In genomic region chr1:7770620-7770938, GRCh38 we compare ENCODE assay signal across 8 cellular contexts. TPM values are rescaled to one million over a fixed set of nuclear protein-coding genes. Genes with fewer than 3 reads are reported as not detected.
DNase-seq lines count a peak whose midpoint lies in the region; ATAC-seq and TF ChIP-seq lines count a peak whose summit lies in the region.

No MANE protein-coding gene starts in this region.

- peak overlapping the region; percentile 92 for H3K4me3 ChIP-seq in CD8-positive, alpha-beta memory T cell (ENCODE audit: low read length)
- H3K4me3 ChIP-seq in lung (peak overlapping the region; percentile 54), uterus (peak overlapping the region; percentile 86 to 99)

- no peaks in the 10 kb centered on the region for H3K27me3 ChIP-seq in CD8-positive, alpha-beta memory T cell (ENCODE audit: insufficient read depth, low read length, poor library complexity, severe bottlenecking)
- H3K27me3 ChIP-seq in lung (ENCODE audit: control insufficient read depth, insufficient read depth), result no peaks in the 10 kb centered on the region
- H3K27me3 ChIP-seq in uterus, result no peaks in the 10 kb centered on the region

- no peak for DNase-seq in CD8-positive, alpha-beta memory T cell
- no peak for DNase-seq in MCF 10A (ENCODE audit: unreplicated experiment)
- no peak for DNase-seq in lung (ENCODE audit: low spot score)
- no peak for DNase-seq in uterus
- DNase-seq in HK-2 (ENCODE audit: unreplicated experiment), result no peak
- DNase-seq in effector CD4-positive, alpha-beta T cell, result no peak

- POLR2A ChIA-PET in CD8-positive, alpha-beta memory T cell (lab: Charles Lee), result no interaction called here
- POLR2A ChIA-PET in MCF 10A (lab: Yijun Ruan, JAX), result interaction anchor here (1.0 to 1.9 kb wide), 2 partner anchors 12 to 17 kb away, joined by 3 to 12 read pairs; partner anchors contain the start of gene PER3

- CTCF ChIA-PET in CD8-positive, alpha-beta memory T cell (lab: Charles Lee), result interaction anchor here (1.4 to 1.8 kb wide), 2 partner anchors 9 to 102 kb away, joined by 3 to 7 read pairs; no protein-coding TSS in a partner anchor
- CTCF ChIA-PET in MCF 10A (lab: Yijun Ruan, JAX), result interaction anchor here (3.1 kb wide), 1 partner anchor 102 kb away, joined by 24 read pairs; no protein-coding TSS in a partner anchor

- TF ChIP-seq POLR2A in uterus (IDR thresholded peaks at IDR 0.05), result no peak

- TF ChIP-seq CTCF in MCF 10A (IDR thresholded peaks at IDR 0.05; ENCODE audit: unreplicated experiment) (no peak), lung (IDR thresholded peaks at IDR 0.05; ENCODE audit: control extremely low read depth, extremely low read depth) (no peak), uterus (IDR thresholded peaks at IDR 0.05) (no peak)

- intact Hi-C loops in MCF 10A (cut with micrococcal nuclease) (no loop called here), uterus (cut with DNase I; ENCODE audit: low total_unique reads) (no loop called here)

- H3K36me3 Mint-ChIP-seq in CD8-positive, alpha-beta memory T cell, result peaks cover 0 to 37% (median 8%) of the 10 kb centered on the region in 3 donors
- H3K36me3 Mint-ChIP-seq in IgD-negative memory B cell (peaks cover 5% of the 10 kb centered on the region), MCF 10A (ENCODE audit: insufficient read depth, unreplicated experiment) (peaks cover 17% of the 10 kb centered on the region)

- H3K27ac ChIP-seq in CD8-positive, alpha-beta memory T cell (ENCODE audit: low read depth, low read length), result peak overlapping the region; percentile 58
- H3K27ac ChIP-seq in lung (ENCODE audit: low read depth in 1 of 2, low read length in 1 of 2) (peak overlapping the region; percentile 93 to 98), uterus (peak overlapping the region; percentile 90)

- no peaks in the 10 kb centered on the region for H3K9me3 Mint-ChIP-seq in CD8-positive, alpha-beta memory T cell
- H3K9me3 Mint-ChIP-seq in IgD-negative memory B cell (no peaks in the 10 kb centered on the region), MCF 10A (ENCODE audit: unreplicated experiment) (no peaks in the 10 kb centered on the region)

- peaks cover 18% of the 10 kb centered on the region for H3K4me1 ChIP-seq in CD8-positive, alpha-beta memory T cell (ENCODE audit: insufficient read depth, low read length)
- H3K4me1 ChIP-seq in lung (ENCODE audit: control insufficient read depth in 2 of 2, insufficient read depth in 2 of 2, low read length in 2 of 2) (peaks cover 3 to 4% of the 10 kb centered on the region in 2 donors), uterus (peaks cover 0 to 10% of the 10 kb centered on the region in 2 donors)

- peak; percentile 12 for ATAC-seq in lung (ENCODE audit: insufficient read depth, low FRiP score)
- no peak for ATAC-seq in HG03521 (IDR thresholded peaks at IDR 0.05; ENCODE audit: unreplicated experiment)

- peaks cover 2 to 4% of the 10 kb centered on the region in 2 donors for H3K27me3 Mint-ChIP-seq in CD8-positive, alpha-beta memory T cell
- H3K27me3 Mint-ChIP-seq in IgD-negative memory B cell (no peaks in the 10 kb centered on the region), MCF 10A (ENCODE audit: insufficient read depth, unreplicated experiment) (peaks cover 46% of the 10 kb centered on the region)

- peak overlapping the region; percentile 87 to 93 (median 88) for H3K4me3 Mint-ChIP-seq in CD8-positive, alpha-beta memory T cell
- H3K4me3 Mint-ChIP-seq in IgD-negative memory B cell (peak overlapping the region; percentile 86 to 97 (median 94)), MCF 10A (ENCODE audit: unreplicated experiment) (peak overlapping the region; percentile 84)

- 29 to 33% methylated on average over 6 of the region's 6 CpGs for WGBS in lung, 2 donors

- H3K36me3 ChIP-seq in CD8-positive, alpha-beta memory T cell (ENCODE audit: insufficient read depth, low read length), result peaks cover 4% of the 10 kb centered on the region
- H3K36me3 ChIP-seq in lung (ENCODE audit: control insufficient read depth in 2 of 2, insufficient read depth in 2 of 2, low read length in 2 of 2) (peaks cover 3 to 4% of the 10 kb centered on the region in 2 donors), uterus (no peaks in the 10 kb centered on the region)

- BruUV-seq in MCF 10A (replicated peaks; lab: Mats Ljungman, UMichigan), result no TSS peak

- H3K9me3 ChIP-seq in CD8-positive, alpha-beta memory T cell (ENCODE audit: low read length), result no peaks in the 10 kb centered on the region
- H3K9me3 ChIP-seq in lung (ENCODE audit: control insufficient read depth in 2 of 2, insufficient read depth in 1 of 2, low read length in 1 of 2) (no peaks in the 10 kb centered on the region), uterus (no peaks in the 10 kb centered on the region)

- H3K4me1 Mint-ChIP-seq in CD8-positive, alpha-beta memory T cell, result peaks cover 20 to 46% (median 43%) of the 10 kb centered on the region in 3 donors
- H3K4me1 Mint-ChIP-seq in IgD-negative memory B cell (peaks cover 9 to 25% (median 25%) of the 10 kb centered on the region in 3 donors), MCF 10A (ENCODE audit: insufficient read depth, unreplicated experiment) (peaks cover 10% of the 10 kb centered on the region)

- H3K27ac Mint-ChIP-seq in CD8-positive, alpha-beta memory T cell, result peak overlapping the region; percentile 69 to 89 (median 84)
- H3K27ac Mint-ChIP-seq in IgD-negative memory B cell (peak overlapping the region; percentile 67 to 95 (median 95)), MCF 10A (ENCODE audit: low read depth, unreplicated experiment) (peak overlapping the region; percentile 80)

RNA-seq across cellular contexts. Expression of gene VAMP3, which starts 0.5 kb away (rescaled TPM):
- total RNA-seq in CD8-positive, alpha-beta memory T cell, result 10 to 100 TPM; 27.3 to 32.5 TPM
- 41.7 TPM for polyA plus RNA-seq in CD8-positive, alpha-beta memory T cell
- polyA plus RNA-seq in IgD-negative memory B cell (29.3 TPM), lung (10 to 100 TPM; 46.6 to 71.1 TPM)
- total RNA-seq in MCF 10A (2022) (58.6 and 79.6 TPM in 2 replicates), lung (100 to 1,000 TPM; 103 to 146 TPM), uterus (100 to 1,000 TPM in 1 of 4 donors, 10 to 100 TPM in 3; 41.0 to 128 (median 71.8) TPM)

RNA-seq across cellular contexts. Expression of gene PER3, which starts 13.5 kb away (rescaled TPM):
- total RNA-seq in CD8-positive, alpha-beta memory T cell, result 1 to 10 TPM; 4.7 TPM
- polyA plus RNA-seq in CD8-positive, alpha-beta memory T cell, result 6.3 TPM
- polyA plus RNA-seq in IgD-negative memory B cell (1.4 TPM), lung (10 to 100 TPM in 1 of 2 donors, 1 to 10 TPM in 1; 3.4 to 11.5 TPM)
- total RNA-seq in MCF 10A (2022) (0.84 and 1.9 TPM in 2 replicates), lung (10 to 100 TPM; 11.5 to 21.1 TPM), uterus (10 to 100 TPM in 3 of 4 donors, 1 to 10 TPM in 1; 6.9 to 69.0 (median 20.7) TPM)
